ENCODE assay signal across 1 cellular context in the genomic region with DNA sequence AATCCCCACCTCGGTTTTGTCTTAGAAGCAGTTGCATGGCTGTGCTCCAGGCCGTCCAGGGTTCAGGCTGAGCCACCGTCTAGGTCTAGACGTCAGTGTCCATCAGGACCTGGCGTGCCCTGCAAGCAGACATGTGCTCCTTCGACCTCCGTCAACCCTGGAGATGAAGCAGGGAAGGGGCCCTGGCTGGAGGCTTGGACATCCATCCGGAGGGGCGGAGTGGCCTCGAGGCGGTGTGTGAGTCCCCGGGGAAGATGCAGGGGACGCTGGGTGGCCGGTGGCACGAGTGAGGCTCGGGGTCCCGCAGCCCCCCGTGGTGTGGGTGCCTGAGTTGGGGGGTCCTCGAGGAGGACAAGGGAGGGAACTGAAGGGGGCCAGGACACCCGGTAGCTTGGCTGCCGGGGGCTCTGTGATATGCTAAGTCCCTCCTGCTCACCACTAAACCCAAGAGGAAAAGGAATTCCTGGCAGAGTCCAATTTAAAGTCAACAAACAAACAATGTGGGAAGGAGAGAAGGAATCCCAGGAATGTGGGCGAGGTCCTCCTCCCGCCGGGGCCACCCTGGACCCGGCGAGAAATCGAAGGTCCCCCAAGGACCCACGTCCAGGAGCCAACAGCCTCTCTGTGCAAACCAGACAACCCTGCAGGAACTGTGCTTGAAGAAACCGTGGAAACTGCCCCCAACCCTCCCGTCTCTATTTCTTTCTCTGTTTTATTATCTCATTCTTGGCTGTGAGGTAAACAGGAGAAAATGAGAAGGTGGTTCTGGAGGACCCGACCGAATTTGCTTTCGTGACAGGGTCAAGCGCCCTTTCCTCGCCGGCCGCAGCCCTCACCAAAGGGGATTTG.
TF ChIP-seq lines count a peak whose summit lies in the region.

No MANE protein-coding gene starts in this region.

TF ChIP-seq in HepG2, 621 proteins besides CTCF, POLR2A, EP300 and RAD21 (continued from another document):
- TF ChIP-seq, protein P1, sequence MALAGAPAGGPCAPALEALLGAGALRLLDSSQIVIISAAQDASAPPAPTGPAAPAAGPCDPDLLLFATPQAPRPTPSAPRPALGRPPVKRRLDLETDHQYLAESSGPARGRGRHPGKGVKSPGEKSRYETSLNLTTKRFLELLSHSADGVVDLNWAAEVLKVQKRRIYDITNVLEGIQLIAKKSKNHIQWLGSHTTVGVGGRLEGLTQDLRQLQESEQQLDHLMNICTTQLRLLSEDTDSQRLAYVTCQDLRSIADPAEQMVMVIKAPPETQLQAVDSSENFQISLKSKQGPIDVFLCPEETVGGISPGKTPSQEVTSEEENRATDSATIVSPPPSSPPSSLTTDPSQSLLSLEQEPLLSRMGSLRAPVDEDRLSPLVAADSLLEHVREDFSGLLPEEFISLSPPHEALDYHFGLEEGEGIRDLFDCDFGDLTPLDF (CRISPR knock-in tag; IDR thresholded peaks at IDR 0.05), result no peak
- TF ChIP-seq SNAPC2 (CRISPR knock-in tag; IDR thresholded peaks at IDR 0.05) (no peak), SNAI1 (CRISPR knock-in tag; IDR thresholded peaks at IDR 0.05; ENCODE audit: borderline replicate concordance) (no peak), ZKSCAN5 (CRISPR knock-in tag; IDR thresholded peaks at IDR 0.05) (no peak), KAT8 (CRISPR knock-in tag; IDR thresholded peaks at IDR 0.05) (peak; percentile 67; the same call in 1 of the 2 replicates), SP1 (IDR thresholded peaks at IDR 0.05) (no peak), SP1 (CRISPR knock-in tag; IDR thresholded peaks at IDR 0.05) (peak; percentile 28; the same call in 1 of the 2 replicates), KLF6 (CRISPR knock-in tag; IDR thresholded peaks at IDR 0.05) (0 out of 2 replicates have a peak, but pooled peaks have one; percentile 24), ZBTB7B (CRISPR knock-in tag; IDR thresholded peaks at IDR 0.05) (peak; percentile 73), KDM5A (IDR thresholded peaks at IDR 0.05; ENCODE audit: borderline replicate concordance, low read length) (no peak; the same call in 1 of the 2 replicates), FOXP1 (IDR thresholded peaks at IDR 0.05) (no peak), FOXP1 (CRISPR knock-in tag; IDR thresholded peaks at IDR 0.05) (peak; percentile 76), ZNF652 (CRISPR knock-in tag; IDR thresholded peaks at IDR 0.05; ENCODE audit: borderline replicate concordance, low read depth) (no peak), KMT2B (CRISPR knock-in tag; IDR thresholded peaks at IDR 0.05) (no peak), ZNF570 (CRISPR knock-in tag; IDR thresholded peaks at IDR 0.05; ENCODE audit: borderline replicate concordance) (no peak), CHCHD3 (CRISPR knock-in tag; IDR thresholded peaks at IDR 0.05) (no peak), CBX5 (CRISPR knock-in tag; IDR thresholded peaks at IDR 0.05; ENCODE audit: borderline replicate concordance) (0 out of 2 replicates have a peak, but pooled peaks have one; percentile 17), RBFOX2 (IDR thresholded peaks at IDR 0.05; ENCODE audit: low read depth, low read length) (no peak), HDAC2 (CRISPR knock-in tag; IDR thresholded peaks at IDR 0.05) (peak; percentile 71), ZBTB14 (CRISPR knock-in tag; IDR thresholded peaks at IDR 0.05) (peak; percentile 20; the same call in 1 of the 2 replicates), ZNF530 (CRISPR knock-in tag; IDR thresholded peaks at IDR 0.05; ENCODE audit: low read depth) (no peak), MXI1 (IDR thresholded peaks at IDR 0.05; ENCODE audit: borderline replicate concordance, low read depth, low read length) (peak; percentile 34; the same call in 1 of the 3 replicates), SATB2 (CRISPR knock-in tag; IDR thresholded peaks at IDR 0.05) (no peak), ZSCAN9 (CRISPR knock-in tag; IDR thresholded peaks at IDR 0.05; ENCODE audit: borderline replicate concordance) (peak; percentile 64), KDM2A (CRISPR knock-in tag; IDR thresholded peaks at IDR 0.05; ENCODE audit: borderline replicate concordance, low read depth) (peak; percentile 72), SOX5 (CRISPR knock-in tag; IDR thresholded peaks at IDR 0.05; ENCODE audit: borderline replicate concordance) (peak; percentile 91)
- TF ChIP-seq, protein P2, sequence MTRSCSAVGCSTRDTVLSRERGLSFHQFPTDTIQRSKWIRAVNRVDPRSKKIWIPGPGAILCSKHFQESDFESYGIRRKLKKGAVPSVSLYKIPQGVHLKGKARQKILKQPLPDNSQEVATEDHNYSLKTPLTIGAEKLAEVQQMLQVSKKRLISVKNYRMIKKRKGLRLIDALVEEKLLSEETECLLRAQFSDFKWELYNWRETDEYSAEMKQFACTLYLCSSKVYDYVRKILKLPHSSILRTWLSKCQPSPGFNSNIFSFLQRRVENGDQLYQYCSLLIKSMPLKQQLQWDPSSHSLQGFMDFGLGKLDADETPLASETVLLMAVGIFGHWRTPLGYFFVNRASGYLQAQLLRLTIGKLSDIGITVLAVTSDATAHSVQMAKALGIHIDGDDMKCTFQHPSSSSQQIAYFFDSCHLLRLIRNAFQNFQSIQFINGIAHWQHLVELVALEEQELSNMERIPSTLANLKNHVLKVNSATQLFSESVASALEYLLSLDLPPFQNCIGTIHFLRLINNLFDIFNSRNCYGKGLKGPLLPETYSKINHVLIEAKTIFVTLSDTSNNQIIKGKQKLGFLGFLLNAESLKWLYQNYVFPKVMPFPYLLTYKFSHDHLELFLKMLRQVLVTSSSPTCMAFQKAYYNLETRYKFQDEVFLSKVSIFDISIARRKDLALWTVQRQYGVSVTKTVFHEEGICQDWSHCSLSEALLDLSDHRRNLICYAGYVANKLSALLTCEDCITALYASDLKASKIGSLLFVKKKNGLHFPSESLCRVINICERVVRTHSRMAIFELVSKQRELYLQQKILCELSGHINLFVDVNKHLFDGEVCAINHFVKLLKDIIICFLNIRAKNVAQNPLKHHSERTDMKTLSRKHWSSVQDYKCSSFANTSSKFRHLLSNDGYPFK (CRISPR knock-in tag; IDR thresholded peaks at IDR 0.05; ENCODE audit: borderline replicate concordance), result peak; percentile 49
- TF ChIP-seq, protein P3, sequence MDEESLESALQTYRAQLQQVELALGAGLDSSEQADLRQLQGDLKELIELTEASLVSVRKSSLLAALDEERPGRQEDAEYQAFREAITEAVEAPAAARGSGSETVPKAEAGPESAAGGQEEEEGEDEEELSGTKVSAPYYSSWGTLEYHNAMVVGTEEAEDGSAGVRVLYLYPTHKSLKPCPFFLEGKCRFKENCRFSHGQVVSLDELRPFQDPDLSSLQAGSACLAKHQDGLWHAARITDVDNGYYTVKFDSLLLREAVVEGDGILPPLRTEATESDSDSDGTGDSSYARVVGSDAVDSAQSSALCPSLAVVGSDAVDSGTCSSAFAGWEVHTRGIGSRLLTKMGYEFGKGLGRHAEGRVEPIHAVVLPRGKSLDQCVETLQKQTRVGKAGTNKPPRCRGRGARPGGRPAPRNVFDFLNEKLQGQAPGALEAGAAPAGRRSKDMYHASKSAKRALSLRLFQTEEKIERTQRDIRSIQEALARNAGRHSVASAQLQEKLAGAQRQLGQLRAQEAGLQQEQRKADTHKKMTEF (CRISPR knock-in tag; IDR thresholded peaks at IDR 0.05), result peak; percentile 62; the same call in 1 of the 2 replicates
- TF ChIP-seq, protein P4, sequence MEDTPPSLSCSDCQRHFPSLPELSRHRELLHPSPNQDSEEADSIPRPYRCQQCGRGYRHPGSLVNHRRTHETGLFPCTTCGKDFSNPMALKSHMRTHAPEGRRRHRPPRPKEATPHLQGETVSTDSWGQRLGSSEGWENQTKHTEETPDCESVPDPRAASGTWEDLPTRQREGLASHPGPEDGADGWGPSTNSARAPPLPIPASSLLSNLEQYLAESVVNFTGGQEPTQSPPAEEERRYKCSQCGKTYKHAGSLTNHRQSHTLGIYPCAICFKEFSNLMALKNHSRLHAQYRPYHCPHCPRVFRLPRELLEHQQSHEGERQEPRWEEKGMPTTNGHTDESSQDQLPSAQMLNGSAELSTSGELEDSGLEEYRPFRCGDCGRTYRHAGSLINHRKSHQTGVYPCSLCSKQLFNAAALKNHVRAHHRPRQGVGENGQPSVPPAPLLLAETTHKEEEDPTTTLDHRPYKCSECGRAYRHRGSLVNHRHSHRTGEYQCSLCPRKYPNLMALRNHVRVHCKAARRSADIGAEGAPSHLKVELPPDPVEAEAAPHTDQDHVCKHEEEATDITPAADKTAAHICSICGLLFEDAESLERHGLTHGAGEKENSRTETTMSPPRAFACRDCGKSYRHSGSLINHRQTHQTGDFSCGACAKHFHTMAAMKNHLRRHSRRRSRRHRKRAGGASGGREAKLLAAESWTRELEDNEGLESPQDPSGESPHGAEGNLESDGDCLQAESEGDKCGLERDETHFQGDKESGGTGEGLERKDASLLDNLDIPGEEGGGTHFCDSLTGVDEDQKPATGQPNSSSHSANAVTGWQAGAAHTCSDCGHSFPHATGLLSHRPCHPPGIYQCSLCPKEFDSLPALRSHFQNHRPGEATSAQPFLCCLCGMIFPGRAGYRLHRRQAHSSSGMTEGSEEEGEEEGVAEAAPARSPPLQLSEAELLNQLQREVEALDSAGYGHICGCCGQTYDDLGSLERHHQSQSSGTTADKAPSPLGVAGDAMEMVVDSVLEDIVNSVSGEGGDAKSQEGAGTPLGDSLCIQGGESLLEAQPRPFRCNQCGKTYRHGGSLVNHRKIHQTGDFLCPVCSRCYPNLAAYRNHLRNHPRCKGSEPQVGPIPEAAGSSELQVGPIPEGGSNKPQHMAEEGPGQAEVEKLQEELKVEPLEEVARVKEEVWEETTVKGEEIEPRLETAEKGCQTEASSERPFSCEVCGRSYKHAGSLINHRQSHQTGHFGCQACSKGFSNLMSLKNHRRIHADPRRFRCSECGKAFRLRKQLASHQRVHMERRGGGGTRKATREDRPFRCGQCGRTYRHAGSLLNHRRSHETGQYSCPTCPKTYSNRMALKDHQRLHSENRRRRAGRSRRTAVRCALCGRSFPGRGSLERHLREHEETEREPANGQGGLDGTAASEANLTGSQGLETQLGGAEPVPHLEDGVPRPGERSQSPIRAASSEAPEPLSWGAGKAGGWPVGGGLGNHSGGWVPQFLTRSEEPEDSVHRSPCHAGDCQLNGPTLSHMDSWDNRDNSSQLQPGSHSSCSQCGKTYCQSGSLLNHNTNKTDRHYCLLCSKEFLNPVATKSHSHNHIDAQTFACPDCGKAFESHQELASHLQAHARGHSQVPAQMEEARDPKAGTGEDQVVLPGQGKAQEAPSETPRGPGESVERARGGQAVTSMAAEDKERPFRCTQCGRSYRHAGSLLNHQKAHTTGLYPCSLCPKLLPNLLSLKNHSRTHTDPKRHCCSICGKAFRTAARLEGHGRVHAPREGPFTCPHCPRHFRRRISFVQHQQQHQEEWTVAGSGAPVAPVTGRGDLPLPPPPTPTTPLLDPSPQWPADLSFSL (CRISPR knock-in tag; IDR thresholded peaks at IDR 0.05), result no peak
- TF ChIP-seq, protein P5, sequence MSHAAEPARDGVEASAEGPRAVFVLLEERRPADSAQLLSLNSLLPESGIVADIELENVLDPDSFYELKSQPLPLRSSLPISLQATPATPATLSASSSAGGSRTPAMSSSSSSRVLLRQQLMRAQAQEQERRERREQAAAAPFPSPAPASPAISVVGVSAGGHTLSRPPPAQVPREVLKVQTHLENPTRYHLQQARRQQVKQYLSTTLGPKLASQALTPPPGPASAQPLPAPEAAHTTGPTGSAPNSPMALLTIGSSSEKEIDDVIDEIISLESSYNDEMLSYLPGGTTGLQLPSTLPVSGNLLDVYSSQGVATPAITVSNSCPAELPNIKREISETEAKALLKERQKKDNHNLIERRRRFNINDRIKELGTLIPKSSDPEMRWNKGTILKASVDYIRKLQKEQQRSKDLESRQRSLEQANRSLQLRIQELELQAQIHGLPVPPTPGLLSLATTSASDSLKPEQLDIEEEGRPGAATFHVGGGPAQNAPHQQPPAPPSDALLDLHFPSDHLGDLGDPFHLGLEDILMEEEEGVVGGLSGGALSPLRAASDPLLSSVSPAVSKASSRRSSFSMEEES (CRISPR knock-in tag; IDR thresholded peaks at IDR 0.05), result no peak
TF ChIP-seq in HepG2: peak in this region for 128.
